In the genomic region with DNA sequence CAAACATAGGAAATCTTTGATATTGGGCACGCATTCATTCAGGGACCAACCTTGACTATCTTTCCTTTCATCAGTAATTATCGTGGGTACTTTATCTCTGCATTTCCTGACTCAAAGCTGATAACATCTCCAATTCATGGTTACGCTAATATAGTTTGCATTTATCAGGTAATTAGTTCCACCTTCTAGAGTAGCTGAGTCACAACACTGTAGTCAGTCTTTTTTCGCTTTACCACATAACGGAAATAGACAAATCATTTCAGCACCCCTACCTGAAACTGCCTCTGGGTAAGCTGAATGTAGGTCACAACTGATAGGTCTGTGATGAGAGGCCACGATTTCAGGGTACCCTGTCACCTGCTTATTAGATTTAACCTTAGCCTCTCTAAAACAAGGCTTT, we compare ENCODE assay signal across 9 cellular contexts. TPM values are rescaled to one million over a fixed set of nuclear protein-coding genes. Genes with fewer than 3 reads are reported as not detected.
DNase-seq lines count a peak whose midpoint lies in the region; ATAC-seq and TF ChIP-seq lines count a peak whose summit lies in the region.
"Had no signal": no experiment of that assay in that cellular context is flagged by ENCODE, and none has a peak within 500 bp of the region (broad histone marks: within the 10 kb centered on the region; RNA-seq: fewer than 3 reads in every experiment).

No MANE protein-coding gene starts in this region.

- peak in 1 of 2 experiments; percentile 30; a peak in 1 of 4 replicates for TF ChIP-seq EP300 in SK-N-SH (IDR thresholded peaks at IDR 0.05; ENCODE audit: borderline replicate concordance in 1 of 2, low read depth in 1 of 2, low read length in 1 of 2)

- no peaks in the 10 kb centered on the region for H3K36me3 Mint-ChIP-seq in natural killer cell
- H3K36me3 Mint-ChIP-seq in CD14-positive monocyte = peaks cover 15 to 16% of the 10 kb centered on the region in 2 donors

- TF ChIP-seq CTCF in SK-N-SH (IDR thresholded peaks at IDR 0.05) (no peak), natural killer cell (IDR thresholded peaks at IDR 0.05) (no peak), body of pancreas (IDR thresholded peaks at IDR 0.05) (no peak), CD14-positive monocyte (IDR thresholded peaks at IDR 0.05) (no peak)

- no peak for TF ChIP-seq POLR2A in body of pancreas (IDR thresholded peaks at IDR 0.05)

- H3K9me3 Mint-ChIP-seq in natural killer cell (no peaks in the 10 kb centered on the region), CD14-positive monocyte (peaks cover 0 to 3% (median 0%) of the 10 kb centered on the region in 7 donors)

- WGBS in SK-N-SH (ENCODE audit: low lambda C conversion rate) = 46% methylated on average over 6 of the region's 6 CpGs
- WGBS in body of pancreas, 2 donors = 68 to 77% methylated on average over 6 of the region's 6 CpGs

- H2AFZ ChIP-seq in SK-N-SH (ENCODE audit: low read depth) = no peak overlapping the region

- CTCF ChIA-PET in SK-N-SH (lab: Yijun Ruan, JAX) = interaction anchor here (1.0 to 2.3 kb wide), 4 partner anchors 12 to 67 kb away, joined by 4 to 11 read pairs (median 6); no protein-coding TSS in a partner anchor

- H3K36me3 ChIP-seq in SK-N-SH (replicated peaks in 1 of 2; ENCODE audit: control insufficient read depth in 1 of 2, insufficient read depth in 2 of 2, low read length in 1 of 2) = peaks cover 13% of the 10 kb centered on the region in 2 experiments
- H3K36me3 ChIP-seq in body of pancreas (replicated peaks in 1 of 2; ENCODE audit: insufficient read depth in 1 of 2, low read depth in 2 of 2) = no peaks in the 10 kb centered on the region
- H3K36me3 ChIP-seq: SJSA1 had no signal

- H3K9me2 ChIP-seq in SK-N-SH = no peaks in the 10 kb centered on the region

- H3K4me3 Mint-ChIP-seq in natural killer cell (no peak overlapping the region), CD14-positive monocyte (no peak overlapping the region)

- POLR2A ChIA-PET in SK-N-SH (lab: Yijun Ruan, JAX) = no interaction called here

- no peak for DNase-seq in SK-N-SH
- DNase-seq in natural killer cell = no peak
- no peak for DNase-seq in body of pancreas
- DNase-seq in CD14-positive monocyte (ENCODE audit: low spot score) = no peak
- DNase-seq in HuH-7 (ENCODE audit: low spot score) = no peak
- no peak for DNase-seq in OCI-M2 (lab: John Stamatoyannopoulos, UW; ENCODE audit: unreplicated experiment)

- no peaks in the 10 kb centered on the region for H3K27me3 Mint-ChIP-seq in natural killer cell (ENCODE audit: low read depth in 2 of 2)
- H3K27me3 Mint-ChIP-seq in CD14-positive monocyte (ENCODE audit: low read depth in 3 of 3) = no peaks in the 10 kb centered on the region

- H3F3A ChIP-seq in SK-N-SH (replicated peaks; ENCODE audit: insufficient read depth) = no peaks in the 10 kb centered on the region

- H3K4me2 ChIP-seq in SK-N-SH = no peak overlapping the region

- intact Hi-C loops in natural killer cell (cut with micrococcal nuclease) (no loop called here), body of pancreas (cut with DNase I) (no loop called here), CD14-positive monocyte (cut with micrococcal nuclease) (no loop called here)

- ATAC-seq in GM19023 (IDR thresholded peaks at IDR 0.05; ENCODE audit: unreplicated experiment) (peak; percentile 98), HG02763 (IDR thresholded peaks at IDR 0.05; ENCODE audit: unreplicated experiment) (peak; percentile 98), natural killer cell (peak; percentile 29 to 68 (median 49)), body of pancreas (no peak)

- H3K4me1 ChIP-seq in SK-N-SH (ENCODE audit: control insufficient read depth in 1 of 2, insufficient read depth in 2 of 2, low read depth in 1 of 2, low read length in 1 of 2) (peaks cover 0 to 3% of the 10 kb centered on the region in 2 experiments; a peak in 2 of 4 replicates), body of pancreas (peaks cover 27% of the 10 kb centered on the region)
- H3K4me1 ChIP-seq: SJSA1 had no signal

- H3K79me2 ChIP-seq in SK-N-SH (ENCODE audit: insufficient read depth) = no peaks in the 10 kb centered on the region

- no peak for TF ChIP-seq RAD21 in SK-N-SH (IDR thresholded peaks at IDR 0.05; ENCODE audit: low read length)

- no peaks in the 10 kb centered on the region for H4K20me1 ChIP-seq in SK-N-SH (ENCODE audit: insufficient read depth)

- H3K27ac Mint-ChIP-seq in natural killer cell = no peak overlapping the region
- H3K27ac Mint-ChIP-seq in CD14-positive monocyte = no peak overlapping the region

- no peak overlapping the region for H3K27ac ChIP-seq in SK-N-SH (ENCODE audit: low read depth in 2 of 2, low read length in 1 of 2)
- no peak overlapping the region for H3K27ac ChIP-seq in body of pancreas
- H3K27ac ChIP-seq: SJSA1 had no signal

- no peaks in the 10 kb centered on the region for H3K27me3 ChIP-seq in SK-N-SH (ENCODE audit: insufficient read depth)
- no peaks in the 10 kb centered on the region for H3K27me3 ChIP-seq in body of pancreas
- H3K27me3 ChIP-seq: SJSA1 had no signal

- H3K4me1 Mint-ChIP-seq in natural killer cell (peaks cover 8 to 9% of the 10 kb centered on the region in 2 donors), CD14-positive monocyte (no peaks in the 10 kb centered on the region)

- H3K9ac ChIP-seq in SK-N-SH = no peak overlapping the region

- H3K4me3 ChIP-seq in SK-N-SH (ENCODE audit: low read depth in 2 of 2, low read length in 1 of 2) (no peak overlapping the region), body of pancreas (no peak overlapping the region)
- H3K4me3 ChIP-seq: SJSA1 had no signal

- H3K9me3 ChIP-seq in SK-N-SH = no peaks in the 10 kb centered on the region
- no peaks in the 10 kb centered on the region for H3K9me3 ChIP-seq in body of pancreas
- H3K9me3 ChIP-seq: SJSA1 had no signal

TF ChIP-seq in SK-N-SH, 30 proteins besides CTCF, POLR2A, EP300 and RAD21 (continues in another document):
- no peak for TF ChIP-seq RFX5 (IDR thresholded peaks at IDR 0.05; ENCODE audit: low read length)
- TF ChIP-seq TCF12 (IDR thresholded peaks at IDR 0.05) = peak; percentile 54; the same call in 1 of the 2 replicates
- no peak for TF ChIP-seq FOSL2 (IDR thresholded peaks at IDR 0.05; ENCODE audit: borderline replicate concordance, low read depth)
- TF ChIP-seq GABPA (IDR thresholded peaks at IDR 0.05; ENCODE audit: low read depth) = no peak
- TF ChIP-seq, protein P1, sequence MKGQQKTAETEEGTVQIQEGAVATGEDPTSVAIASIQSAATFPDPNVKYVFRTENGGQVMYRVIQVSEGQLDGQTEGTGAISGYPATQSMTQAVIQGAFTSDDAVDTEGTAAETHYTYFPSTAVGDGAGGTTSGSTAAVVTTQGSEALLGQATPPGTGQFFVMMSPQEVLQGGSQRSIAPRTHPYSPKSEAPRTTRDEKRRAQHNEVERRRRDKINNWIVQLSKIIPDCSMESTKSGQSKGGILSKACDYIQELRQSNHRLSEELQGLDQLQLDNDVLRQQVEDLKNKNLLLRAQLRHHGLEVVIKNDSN (IDR thresholded peaks at IDR 0.05; ENCODE audit: borderline replicate concordance, low read depth) = no peak
- TF ChIP-seq, protein P2, sequence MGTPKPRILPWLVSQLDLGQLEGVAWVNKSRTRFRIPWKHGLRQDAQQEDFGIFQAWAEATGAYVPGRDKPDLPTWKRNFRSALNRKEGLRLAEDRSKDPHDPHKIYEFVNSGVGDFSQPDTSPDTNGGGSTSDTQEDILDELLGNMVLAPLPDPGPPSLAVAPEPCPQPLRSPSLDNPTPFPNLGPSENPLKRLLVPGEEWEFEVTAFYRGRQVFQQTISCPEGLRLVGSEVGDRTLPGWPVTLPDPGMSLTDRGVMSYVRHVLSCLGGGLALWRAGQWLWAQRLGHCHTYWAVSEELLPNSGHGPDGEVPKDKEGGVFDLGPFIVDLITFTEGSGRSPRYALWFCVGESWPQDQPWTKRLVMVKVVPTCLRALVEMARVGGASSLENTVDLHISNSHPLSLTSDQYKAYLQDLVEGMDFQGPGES (IDR thresholded peaks at IDR 0.05; ENCODE audit: low read depth, low read length) = no peak
- no peak for TF ChIP-seq SMC3 (IDR thresholded peaks at IDR 0.05; ENCODE audit: low read depth, low read length)
- no peak for TF ChIP-seq EZH2phosphoT487 (IDR thresholded peaks at IDR 0.05; ENCODE audit: borderline replicate concordance, low read depth)
- no peak for TF ChIP-seq NRF1 (IDR thresholded peaks at IDR 0.05; ENCODE audit: low read depth, low read length)
- no peak for TF ChIP-seq MEF2A (IDR thresholded peaks at IDR 0.05; ENCODE audit: borderline replicate concordance, low read depth)
- peak; percentile 18; the same call in 1 of the 2 replicates for TF ChIP-seq TEAD4 (IDR thresholded peaks at IDR 0.05; ENCODE audit: borderline replicate concordance, insufficient read depth)
- TF ChIP-seq, protein P3, sequence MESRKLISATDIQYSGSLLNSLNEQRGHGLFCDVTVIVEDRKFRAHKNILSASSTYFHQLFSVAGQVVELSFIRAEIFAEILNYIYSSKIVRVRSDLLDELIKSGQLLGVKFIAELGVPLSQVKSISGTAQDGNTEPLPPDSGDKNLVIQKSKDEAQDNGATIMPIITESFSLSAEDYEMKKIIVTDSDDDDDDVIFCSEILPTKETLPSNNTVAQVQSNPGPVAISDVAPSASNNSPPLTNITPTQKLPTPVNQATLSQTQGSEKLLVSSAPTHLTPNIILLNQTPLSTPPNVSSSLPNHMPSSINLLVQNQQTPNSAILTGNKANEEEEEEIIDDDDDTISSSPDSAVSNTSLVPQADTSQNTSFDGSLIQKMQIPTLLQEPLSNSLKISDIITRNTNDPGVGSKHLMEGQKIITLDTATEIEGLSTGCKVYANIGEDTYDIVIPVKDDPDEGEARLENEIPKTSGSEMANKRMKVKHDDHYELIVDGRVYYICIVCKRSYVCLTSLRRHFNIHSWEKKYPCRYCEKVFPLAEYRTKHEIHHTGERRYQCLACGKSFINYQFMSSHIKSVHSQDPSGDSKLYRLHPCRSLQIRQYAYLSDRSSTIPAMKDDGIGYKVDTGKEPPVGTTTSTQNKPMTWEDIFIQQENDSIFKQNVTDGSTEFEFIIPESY (IDR thresholded peaks at IDR 0.05; ENCODE audit: borderline replicate concordance, low read depth) = no peak
- TF ChIP-seq RCOR1 (IDR thresholded peaks at IDR 0.05; ENCODE audit: low read length) = no peak
- no peak for TF ChIP-seq FOXJ3 (CRISPR knock-in tag; IDR thresholded peaks at IDR 0.05)
- no peak for TF ChIP-seq MXI1 (IDR thresholded peaks at IDR 0.05; ENCODE audit: low read depth, low read length)

RNA-seq across cellular contexts. Expression of a gene that starts 36.7 kb away (rescaled TPM):
- polyA plus RNA-seq in SK-N-SH (2012; rRNA removed) (not detected in 2 replicates), CD14-positive monocyte (not detected)
- polyA plus RNA-seq in SK-N-SH (2012; cell fraction: cytosol; rRNA removed) = not detected in 2 replicates
- not detected in 2 replicates for polyA plus RNA-seq in SK-N-SH (2012; cell fraction: nucleus; rRNA removed)
- total RNA-seq in natural killer cell (not detected), body of pancreas (not detected)
- total RNA-seq: SJSA1 had no signal

RNA-seq across cellular contexts. Expression of a gene that starts 42.0 kb away (rescaled TPM):
- polyA plus RNA-seq in SK-N-SH (2012; rRNA removed) (7.4 and 11.2 TPM in 2 replicates), CD14-positive monocyte (10 to 100 TPM in 1 of 2 donors, 1 to 10 TPM in 1; 6.7 to 10.9 TPM)
- 4.4 and 4.6 TPM in 2 replicates for polyA plus RNA-seq in SK-N-SH (2012; cell fraction: cytosol; rRNA removed)
- polyA plus RNA-seq in SK-N-SH (2012; cell fraction: nucleus; rRNA removed) = 18.5 and 41.5 TPM in 2 replicates
- total RNA-seq in natural killer cell (10 to 100 TPM; 21.3 to 36.2 (median 26.5) TPM), body of pancreas (10 to 100 TPM in 1 of 2 donors, 1 to 10 TPM in 1; 6.0 to 10.9 TPM)
